Comparison of ENCODE assay signal across 9 cellular contexts in the genomic region with DNA sequence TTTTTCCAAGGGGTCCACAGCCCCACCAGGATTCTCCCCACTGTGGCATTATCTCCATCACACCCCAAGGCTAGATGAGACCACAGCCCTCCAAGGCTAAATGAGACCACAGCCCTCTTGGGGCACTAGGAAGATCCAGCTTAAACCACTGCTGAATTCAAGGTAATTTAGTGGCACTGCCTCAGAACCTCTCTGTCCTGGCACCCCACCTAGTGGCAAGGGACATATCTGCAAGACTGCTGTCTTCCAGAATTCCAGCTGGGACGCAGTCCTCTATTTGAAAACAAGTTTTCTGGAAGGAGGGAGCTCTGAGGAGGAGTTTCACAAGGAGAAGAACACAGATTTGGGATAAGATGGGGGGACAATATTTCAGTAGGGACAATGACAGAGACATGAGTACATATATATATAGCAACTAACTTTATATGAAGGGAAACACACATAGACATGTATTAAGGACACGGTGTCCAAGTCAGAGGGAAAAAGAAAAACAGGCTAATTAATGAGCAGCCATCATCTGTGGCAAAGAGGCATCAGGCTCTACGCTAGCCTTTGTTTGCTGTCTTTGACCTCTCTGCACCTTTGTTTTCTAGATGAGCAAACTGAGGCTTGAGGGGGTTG. TPM values are rescaled to one million over a fixed set of nuclear protein-coding genes. Genes with fewer than 3 reads are reported as not detected.
DNase-seq lines count a peak whose midpoint lies in the region; ATAC-seq and TF ChIP-seq lines count a peak whose summit lies in the region.
"Had no signal": no experiment of that assay in that cellular context is flagged by ENCODE, and none has a peak within 500 bp of the region (broad histone marks: within the 10 kb centered on the region; RNA-seq: fewer than 3 reads in every experiment).

No MANE protein-coding gene starts in this region.

- ATAC-seq in left ventricle myocardium superior: no peak
- no peak for ATAC-seq in HG02610 (IDR thresholded peaks at IDR 0.05; ENCODE audit: unreplicated experiment)
- ATAC-seq in HG03432 (IDR thresholded peaks at IDR 0.05; ENCODE audit: unreplicated experiment): no peak

- H3K4me3 ChIP-seq in cardiac muscle cell (no peak overlapping the region), LNCaP clone FGC (ENCODE audit: low read depth, low read length) (no peak overlapping the region), WERI-Rb-1 (ENCODE audit: low read depth, low read length) (no peak overlapping the region)

- H3K27me3 ChIP-seq in cardiac muscle cell (peaks cover 7% of the 10 kb centered on the region), WERI-Rb-1 (ENCODE audit: insufficient read depth, low read depth, severe bottlenecking) (peaks cover 21% of the 10 kb centered on the region)

- DNase-seq in cardiac muscle cell (ENCODE audit: low read depth in 1 of 2, low spot score in 1 of 2) (peak; percentile 31 to 59), left ventricle myocardium superior (no peak), LNCaP clone FGC (ENCODE audit: low read depth) (peak; percentile 8), WERI-Rb-1 (peak; percentile 72), kidney tubule cell (ENCODE audit: low spot score) (peak; percentile 47), cerebellar nuclear complex (lab: John Stamatoyannopoulos, UW) (no peak)
- DNase-seq: activated naive CD8-positive, alpha-beta T cell treated with anti-CD3 and anti-CD28 coated beads, Interleukin-2, amount 10 ng/mL, durations not matched to agents 7 days and 5 days had no signal

- intact Hi-C loops in left ventricle myocardium superior (cut with micrococcal nuclease): no loop called here

- H3K27ac ChIP-seq in cardiac muscle cell (no peak overlapping the region), WERI-Rb-1 (no peak overlapping the region)

- no peaks in the 10 kb centered on the region for H3K36me3 ChIP-seq in cardiac muscle cell
- no peaks in the 10 kb centered on the region for H3K36me3 ChIP-seq in WERI-Rb-1

- no peaks in the 10 kb centered on the region for H3K9me3 ChIP-seq in cardiac muscle cell (ENCODE audit: low read depth)
- no peaks in the 10 kb centered on the region for H3K9me3 ChIP-seq in WERI-Rb-1 (ENCODE audit: severe bottlenecking)

- no peaks in the 10 kb centered on the region for H3K4me1 ChIP-seq in cardiac muscle cell (ENCODE audit: low read depth)

- TF ChIP-seq CTCF in cardiac muscle cell (IDR thresholded peaks at IDR 0.05; ENCODE audit: low read depth, low read length): peak; percentile 56
- TF ChIP-seq CTCF in LNCaP clone FGC (IDR thresholded peaks at IDR 0.05; ENCODE audit: control insufficient read depth, extremely low read depth, insufficient read depth): peak; percentile 78
- TF ChIP-seq CTCF in WERI-Rb-1 (IDR thresholded peaks at IDR 0.05; ENCODE audit: low read depth, low read length): peak; percentile 80

RNA-seq across cellular contexts. Expression of gene CETN2, which starts 9.3 kb away (rescaled TPM):
- total RNA-seq in cardiac muscle cell (53.8 and 62.5 TPM in 2 replicates), left ventricle myocardium superior (27.9 TPM)
- polyA plus RNA-seq in cardiac muscle cell: 81.8 and 88.6 TPM in 2 replicates

RNA-seq across cellular contexts. Expression of gene NSDHL, which starts 9.6 kb away (rescaled TPM):
- total RNA-seq in cardiac muscle cell: 14.6 and 33.7 TPM in 2 replicates
- polyA plus RNA-seq in cardiac muscle cell: 40.6 and 69.6 TPM in 2 replicates
- 26.7 TPM for total RNA-seq in left ventricle myocardium superior

RNA-seq across cellular contexts. Expression of gene MAGEA6, which starts 51.8 kb away (rescaled TPM):
- total RNA-seq in cardiac muscle cell: not detected in 2 replicates
- not detected in 2 replicates for polyA plus RNA-seq in cardiac muscle cell
- total RNA-seq in left ventricle myocardium superior: not detected
- total RNA-seq: activated naive CD8-positive, alpha-beta T cell treated with anti-CD3 and anti-CD28 coated beads, Interleukin-2, amount 10 ng/mL, durations not matched to agents 7 days and 5 days had no signal

Comparison
In these comparisons a context has a peak if more than half of its experiments do, and no peak if none do; other contexts are left out.
1. DNase-seq: peak in cardiac muscle cell (2 of 2), LNCaP clone FGC (single experiment), WERI-Rb-1 (single experiment) and kidney tubule cell (single experiment); none in left ventricle myocardium superior (single experiment) and cerebellar nuclear complex (0 of 2).
2. Peak in every context shown above with its lines, with median percentiles within 50 percentile points of each other: CTCF ChIP-seq.